In genomic region chr16:30083216-30084055, GRCh38 we compare ENCODE assay signal across 1 cellular context.
A peak's percentile ranks its signal among the peaks of the same experiment; 100 is the strongest.
TF ChIP-seq lines count a peak whose summit lies in the region.

No MANE protein-coding gene starts in this region.

TF ChIP-seq in H1, 55 proteins besides CTCF, POLR2A, EP300 and RAD21:
- no peak for TF ChIP-seq SP2 (IDR thresholded peaks at IDR 0.05; ENCODE audit: low read length)
- 0 out of 2 replicates have a peak, but pooled peaks have one; percentile 18 for TF ChIP-seq POLR2AphosphoS5 (IDR thresholded peaks at IDR 0.05; ENCODE audit: low read depth, low read length)
